Comparison of ENCODE assay signal across 13 cellular contexts in the genomic region with DNA sequence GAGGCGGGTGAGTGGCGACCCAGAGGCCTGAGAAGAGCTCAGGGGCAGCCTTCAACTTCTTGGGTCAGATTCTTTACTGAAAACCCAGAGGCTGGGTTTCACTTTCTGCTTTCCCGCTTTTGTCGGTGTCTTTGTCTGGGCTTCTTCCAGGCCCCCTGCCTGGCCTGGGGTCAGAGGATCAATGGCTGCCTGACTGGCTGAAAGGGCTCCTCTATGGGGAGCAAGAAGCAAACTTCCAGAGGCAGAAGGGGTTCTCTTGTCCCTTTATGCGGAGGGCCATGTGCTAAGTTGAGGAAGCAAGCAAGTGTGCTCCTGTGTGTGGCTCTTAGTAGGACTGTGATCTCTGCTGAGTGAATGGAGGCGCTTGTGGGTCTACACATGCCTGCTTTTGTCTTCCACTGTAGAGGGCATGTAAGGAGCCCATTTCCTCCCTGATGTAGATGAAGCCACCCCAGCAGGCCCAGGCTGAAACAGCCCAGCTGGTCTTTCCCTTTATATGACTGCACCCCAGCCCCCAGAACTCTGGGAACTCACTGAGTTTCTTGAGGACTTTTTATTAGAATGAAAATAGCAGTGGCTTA. TPM values are rescaled to one million over a fixed set of nuclear protein-coding genes. Genes with fewer than 3 reads are reported as not detected.
DNase-seq lines count a peak whose midpoint lies in the region; ATAC-seq and TF ChIP-seq lines count a peak whose summit lies in the region.
"Had no signal": no experiment of that assay in that cellular context is flagged by ENCODE, and none has a peak within 500 bp of the region (broad histone marks: within the 10 kb centered on the region; RNA-seq: fewer than 3 reads in every experiment).

No MANE protein-coding gene starts in this region.

- POLR2A ChIA-PET in activated CD8-positive, alpha-beta T cell treated with anti-CD3 and anti-CD28 coated beads for 36 hours (lab: Charles Lee), result no interaction called here
- POLR2A ChIA-PET in activated CD8-positive, alpha-beta T cell treated with anti-CD3 and anti-CD28 coated beads, Interleukin-2, amount 10 ng/mL, durations not matched to agents 7 days and 5 days (lab: Charles Lee), result no interaction called here
- POLR2A ChIA-PET in RWPE1 (lab: Yijun Ruan, JAX; ENCODE audit: low non-redundant PET), result no interaction called here

- no peak overlapping the region for H3K27ac Mint-ChIP-seq in activated CD8-positive, alpha-beta T cell treated with anti-CD3 and anti-CD28 coated beads for 36 hours
- no peak overlapping the region for H3K27ac Mint-ChIP-seq in activated CD8-positive, alpha-beta T cell treated with anti-CD3 and anti-CD28 coated beads, Interleukin-2, amount 10 ng/mL, durations not matched to agents 7 days and 5 days
- no peak overlapping the region for H3K27ac Mint-ChIP-seq in immature natural killer cell
- no peak overlapping the region for H3K27ac Mint-ChIP-seq in stimulated activated effector memory CD8-positive, alpha-beta T cell treated with anti-CD3 and anti-CD28 coated beads, Interleukin-12 subunit alpha, Interleukin-12 subunit beta, amount 100 ng/mL, for 72 hours

- no peak overlapping the region for H3K27ac ChIP-seq in RWPE1

- H3K27me3 ChIP-seq in adipocyte (replicated peaks; ENCODE audit: control insufficient read depth, insufficient read depth, low read length), result peaks cover 6% of the 10 kb centered on the region
- H3K27me3 ChIP-seq: gastrocnemius medialis had no signal

- H3K36me3 ChIP-seq in adipocyte (ENCODE audit: control insufficient read depth, insufficient read depth, low read length, severe bottlenecking), result no peaks in the 10 kb centered on the region
- H3K36me3 ChIP-seq: gastrocnemius medialis had no signal

- peaks cover 21% of the 10 kb centered on the region for H3K4me1 Mint-ChIP-seq in activated CD8-positive, alpha-beta T cell treated with anti-CD3 and anti-CD28 coated beads for 36 hours (ENCODE audit: low read depth)
- peaks cover 24% of the 10 kb centered on the region for H3K4me1 Mint-ChIP-seq in activated CD8-positive, alpha-beta T cell treated with anti-CD3 and anti-CD28 coated beads, Interleukin-2, amount 10 ng/mL, durations not matched to agents 7 days and 5 days (ENCODE audit: low read depth)
- peaks cover 12 to 17% of the 10 kb centered on the region in 2 donors for H3K4me1 Mint-ChIP-seq in immature natural killer cell
- peaks cover 26% of the 10 kb centered on the region for H3K4me1 Mint-ChIP-seq in stimulated activated effector memory CD8-positive, alpha-beta T cell treated with anti-CD3 and anti-CD28 coated beads, Interleukin-12 subunit alpha, Interleukin-12 subunit beta, amount 100 ng/mL, for 72 hours

- DNase-seq in activated CD8-positive, alpha-beta T cell treated with anti-CD3 and anti-CD28 coated beads for 36 hours, result no peak
- DNase-seq in activated CD8-positive, alpha-beta T cell treated with anti-CD3 and anti-CD28 coated beads, Interleukin-2, amount 10 ng/mL, durations not matched to agents 7 days and 5 days, result no peak
- DNase-seq in adipocyte (ENCODE audit: low read depth) (no peak), immature natural killer cell (no peak), RWPE1 (ENCODE audit: low spot score) (no peak), NCI-H1694 (lab: John Stamatoyannopoulos, UW) (no peak)
- DNase-seq in stimulated activated effector memory CD8-positive, alpha-beta T cell treated with anti-CD3 and anti-CD28 coated beads, Interleukin-12 subunit alpha, Interleukin-12 subunit beta, amount 100 ng/mL, for 72 hours (ENCODE audit: low spot score in 2 of 2), result no peak
- DNase-seq: NCI-H446 treated with DMSO at 0.1 percent for 48 hours, SIG-M5 had no signal

- TF ChIP-seq CTCF in activated CD8-positive, alpha-beta T cell treated with anti-CD3 and anti-CD28 coated beads for 36 hours (IDR thresholded peaks at IDR 0.05), result no peak
- no peak for TF ChIP-seq CTCF in RWPE1 (conservative IDR thresholded peaks at IDR 0.05; ENCODE audit: low read depth)

- no peaks in the 10 kb centered on the region for H3K9me3 ChIP-seq in adipocyte (ENCODE audit: control insufficient read depth, low read length)
- H3K9me3 ChIP-seq: gastrocnemius medialis, mucosa of descending colon had no signal

- CTCF ChIA-PET in activated CD8-positive, alpha-beta T cell treated with anti-CD3 and anti-CD28 coated beads for 36 hours (lab: Charles Lee), result interaction anchor here (1.3 to 2.0 kb wide), 2 partner anchors 22 to 242 kb away, joined by 3 to 8 read pairs; no protein-coding TSS in a partner anchor
- CTCF ChIA-PET in activated CD8-positive, alpha-beta T cell treated with anti-CD3 and anti-CD28 coated beads, Interleukin-2, amount 10 ng/mL, durations not matched to agents 7 days and 5 days (lab: Charles Lee), result no interaction called here
- CTCF ChIA-PET in RWPE1 (lab: Yijun Ruan, JAX), result interaction anchor here (0.8 to 2.2 kb wide), 2 partner anchors 21 to 182 kb away, joined by 3 to 13 read pairs; no protein-coding TSS in a partner anchor

- intact Hi-C loops in activated CD8-positive, alpha-beta T cell treated with anti-CD3 and anti-CD28 coated beads for 36 hours (cut with micrococcal nuclease), result loop anchor here (10.0 kb wide), 1 partner anchor 181 kb away; no protein-coding TSS in a partner anchor

- H3K9me3 Mint-ChIP-seq in activated CD8-positive, alpha-beta T cell treated with anti-CD3 and anti-CD28 coated beads for 36 hours, result no peaks in the 10 kb centered on the region
- H3K9me3 Mint-ChIP-seq in activated CD8-positive, alpha-beta T cell treated with anti-CD3 and anti-CD28 coated beads, Interleukin-2, amount 10 ng/mL, durations not matched to agents 7 days and 5 days (ENCODE audit: insufficient read depth), result no peaks in the 10 kb centered on the region
- peaks cover 0 to 3% (median 0%) of the 10 kb centered on the region in 6 donors for H3K9me3 Mint-ChIP-seq in immature natural killer cell
- no peaks in the 10 kb centered on the region for H3K9me3 Mint-ChIP-seq in stimulated activated effector memory CD8-positive, alpha-beta T cell treated with anti-CD3 and anti-CD28 coated beads, Interleukin-12 subunit alpha, Interleukin-12 subunit beta, amount 100 ng/mL, for 72 hours

- no peak for ATAC-seq in activated CD8-positive, alpha-beta T cell treated with anti-CD3 and anti-CD28 coated beads for 36 hours
- ATAC-seq in activated CD8-positive, alpha-beta T cell treated with anti-CD3 and anti-CD28 coated beads, Interleukin-2, amount 10 ng/mL, durations not matched to agents 7 days and 5 days, result no peak
- no peak for ATAC-seq in stimulated activated effector memory CD8-positive, alpha-beta T cell treated with anti-CD3 and anti-CD28 coated beads, Interleukin-12 subunit alpha, Interleukin-12 subunit beta, amount 100 ng/mL, for 72 hours
- ATAC-seq in HG02610 (IDR thresholded peaks at IDR 0.05; ENCODE audit: unreplicated experiment), result no peak

- H3K4me1 ChIP-seq in adipocyte (ENCODE audit: control insufficient read depth, insufficient read depth, low read length), result peaks cover 35% of the 10 kb centered on the region

- H3K27me3 Mint-ChIP-seq in activated CD8-positive, alpha-beta T cell treated with anti-CD3 and anti-CD28 coated beads for 36 hours, result peaks cover 48% of the 10 kb centered on the region
- peaks cover 61% of the 10 kb centered on the region for H3K27me3 Mint-ChIP-seq in activated CD8-positive, alpha-beta T cell treated with anti-CD3 and anti-CD28 coated beads, Interleukin-2, amount 10 ng/mL, durations not matched to agents 7 days and 5 days (ENCODE audit: low read depth)
- H3K27me3 Mint-ChIP-seq in immature natural killer cell (ENCODE audit: low read depth in 3 of 3), result peaks cover 9 to 38% (median 24%) of the 10 kb centered on the region in 3 donors

- H3K4me3 ChIP-seq in adipocyte (ENCODE audit: low read length), result no peak overlapping the region
- H3K4me3 ChIP-seq: mucosa of descending colon had no signal

- peaks cover 1% of the 10 kb centered on the region for H3K36me3 Mint-ChIP-seq in activated CD8-positive, alpha-beta T cell treated with anti-CD3 and anti-CD28 coated beads for 36 hours (ENCODE audit: low read depth)
- H3K36me3 Mint-ChIP-seq in activated CD8-positive, alpha-beta T cell treated with anti-CD3 and anti-CD28 coated beads, Interleukin-2, amount 10 ng/mL, durations not matched to agents 7 days and 5 days (ENCODE audit: low read depth), result peaks cover 1% of the 10 kb centered on the region
- peaks cover 0 to 4% (median 0%) of the 10 kb centered on the region in 3 donors for H3K36me3 Mint-ChIP-seq in immature natural killer cell
- peaks cover 7% of the 10 kb centered on the region for H3K36me3 Mint-ChIP-seq in stimulated activated effector memory CD8-positive, alpha-beta T cell treated with anti-CD3 and anti-CD28 coated beads, Interleukin-12 subunit alpha, Interleukin-12 subunit beta, amount 100 ng/mL, for 72 hours

- peak overlapping the region; percentile 70 for H3K9ac ChIP-seq in adipocyte (ENCODE audit: low read length)

- peak overlapping the region; percentile 17 for H3K4me3 Mint-ChIP-seq in activated CD8-positive, alpha-beta T cell treated with anti-CD3 and anti-CD28 coated beads for 36 hours
- no peak overlapping the region for H3K4me3 Mint-ChIP-seq in activated CD8-positive, alpha-beta T cell treated with anti-CD3 and anti-CD28 coated beads, Interleukin-2, amount 10 ng/mL, durations not matched to agents 7 days and 5 days
- peak overlapping the region; percentile 59 to 77 (median 75) for H3K4me3 Mint-ChIP-seq in immature natural killer cell
- peak overlapping the region; percentile 89 for H3K4me3 Mint-ChIP-seq in stimulated activated effector memory CD8-positive, alpha-beta T cell treated with anti-CD3 and anti-CD28 coated beads, Interleukin-12 subunit alpha, Interleukin-12 subunit beta, amount 100 ng/mL, for 72 hours

RNA-seq across cellular contexts. Expression of a gene that starts 1.0 kb away (rescaled TPM):
- not detected for total RNA-seq in activated CD8-positive, alpha-beta T cell treated with anti-CD3 and anti-CD28 coated beads for 36 hours
- total RNA-seq in activated CD8-positive, alpha-beta T cell treated with anti-CD3 and anti-CD28 coated beads, Interleukin-2, amount 10 ng/mL, durations not matched to agents 7 days and 5 days, result not detected
- not detected for polyA plus RNA-seq in immature natural killer cell
- total RNA-seq: activated CD8-positive, alpha-beta memory T cell treated with anti-CD3 and anti-CD28 coated beads for 36 hours had no signal

RNA-seq across cellular contexts. Expression of a gene that starts 52.1 kb away (rescaled TPM):
- total RNA-seq in activated CD8-positive, alpha-beta T cell treated with anti-CD3 and anti-CD28 coated beads for 36 hours, result 10 to 100 TPM; 12.7 to 13.3 TPM
- 10 to 100 TPM; 14.9 to 17.4 TPM for total RNA-seq in activated CD8-positive, alpha-beta T cell treated with anti-CD3 and anti-CD28 coated beads, Interleukin-2, amount 10 ng/mL, durations not matched to agents 7 days and 5 days
- polyA plus RNA-seq in immature natural killer cell, result 10 to 100 TPM; 39.9 to 54.9 (median 46.6) TPM
